8 cellular contexts compared by ENCODE assay signal in the genomic region with DNA sequence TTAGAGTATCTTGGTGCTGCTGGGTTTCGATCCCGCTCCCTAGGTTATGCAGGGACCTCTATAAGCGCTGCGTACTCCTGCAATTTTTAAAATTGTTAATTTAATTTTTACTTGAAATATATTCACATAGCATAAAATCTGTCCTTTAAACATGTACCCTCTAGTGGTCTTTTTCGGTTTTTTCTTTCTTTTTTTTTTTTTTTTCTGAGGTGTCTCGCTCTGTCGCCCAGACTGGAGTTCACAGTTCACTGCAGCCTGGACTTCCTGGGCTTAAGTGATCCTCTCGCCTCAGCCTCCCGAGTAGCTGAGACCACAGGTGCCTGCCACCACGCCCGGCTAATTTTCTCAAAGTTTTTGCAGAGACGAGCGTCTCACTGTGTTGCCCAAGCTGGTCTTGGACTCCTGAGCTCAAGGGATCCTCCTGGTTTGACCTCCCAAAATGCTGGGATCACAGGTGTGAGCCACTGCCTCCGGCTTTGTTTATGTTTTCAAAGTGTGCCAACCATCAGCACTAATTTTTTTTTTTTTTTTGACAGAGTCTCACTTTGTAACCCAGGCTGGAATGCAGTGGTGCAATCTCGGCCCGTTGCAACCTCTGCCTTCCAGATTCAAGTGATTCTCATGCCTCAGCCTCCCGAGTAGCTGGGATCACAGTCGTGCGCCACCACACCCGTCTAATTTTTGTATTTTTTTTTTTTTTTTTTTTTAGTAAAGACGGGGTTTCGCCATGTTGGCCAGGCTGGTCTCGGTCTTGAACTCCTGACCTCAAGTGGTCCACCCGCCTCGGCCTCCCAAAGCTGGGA. TPM values are rescaled to one million over a fixed set of nuclear protein-coding genes. Genes with fewer than 3 reads are reported as not detected.
A peak's percentile ranks its signal among the peaks of the same experiment; 100 is the strongest.
DNase-seq lines count a peak whose midpoint lies in the region; ATAC-seq and TF ChIP-seq lines count a peak whose summit lies in the region.

No MANE protein-coding gene starts in this region.

- DNase-seq in A673 (ENCODE audit: low spot score) (no peak), caudate nucleus (lab: John Stamatoyannopoulos, UW) (no peak), mucosa of descending colon (peak; percentile 27 to 57 (median 48)), cortex of kidney (lab: John Stamatoyannopoulos, UW) (no peak), GM13977 (ENCODE audit: low spot score) (no peak), GM20000 (ENCODE audit: low spot score) (no peak)

- H3K9me3 ChIP-seq in A673 (ENCODE audit: low read depth, low read length, poor library complexity, severe bottlenecking) (peaks cover 6% of the 10 kb centered on the region), HUES48 (ENCODE audit: control insufficient read depth, insufficient read depth, low read length) (no peaks in the 10 kb centered on the region), mucosa of descending colon (no peaks in the 10 kb centered on the region)

- H3K4me3 ChIP-seq in A673 (ENCODE audit: low read depth, low read length, poor library complexity, severe bottlenecking) (peak overlapping the region; percentile 90), HUES48 (ENCODE audit: low read depth, low read length) (peak overlapping the region; percentile 72), mucosa of descending colon (peak overlapping the region; percentile 76)

- in situ Hi-C loops in GM13977 (cut with MboI; ENCODE audit: low pct_unique_long_range_greater_than_20kb, low sequenced_read_pairs, unreplicated experiment): no loop called here

- CTCF ChIA-PET in A673 (lab: Charles Lee): interaction anchor here (0.6 to 1.2 kb wide), 4 partner anchors 18 to 352 kb away, joined by 3 to 5 read pairs (median 4); a partner anchor contains a TSS

- H3K27me3 ChIP-seq in A673 (replicated peaks; ENCODE audit: insufficient read depth, low read depth, low read length, poor library complexity) (no peaks in the 10 kb centered on the region), HUES48 (ENCODE audit: control insufficient read depth, insufficient read depth, low read length) (no peaks in the 10 kb centered on the region)

- no TSS peak for BruUV-seq in A673 (replicated peaks; lab: Mats Ljungman, UMichigan)

- H3K27ac ChIP-seq in A673 (ENCODE audit: low read depth, low read length, poor library complexity, severe bottlenecking) (peak overlapping the region; percentile 97), HUES48 (ENCODE audit: low read depth, low read length) (peak overlapping the region; percentile 97), caudate nucleus (ENCODE audit: low read depth, low read length) (peak overlapping the region; percentile 26)

- peaks cover 14% of the 10 kb centered on the region for H3K36me3 ChIP-seq in A673 (ENCODE audit: insufficient read depth, low read length, poor library complexity, severe bottlenecking)
- peaks cover 9% of the 10 kb centered on the region for H3K36me3 ChIP-seq in HUES48 (ENCODE audit: control insufficient read depth, insufficient read depth, low read length)
- H3K36me3 ChIP-seq in mucosa of descending colon (ENCODE audit: low read depth): no peaks in the 10 kb centered on the region

- peaks cover 4% of the 10 kb centered on the region for H3K4me1 ChIP-seq in A673 (ENCODE audit: insufficient read depth, low read length, poor library complexity, severe bottlenecking)
- peaks cover 13% of the 10 kb centered on the region for H3K4me1 ChIP-seq in HUES48 (ENCODE audit: control insufficient read depth, insufficient read depth, low read length)
- H3K4me1 ChIP-seq in mucosa of descending colon (ENCODE audit: low read depth): no peaks in the 10 kb centered on the region

- ATAC-seq in GM19452 (IDR thresholded peaks at IDR 0.05; ENCODE audit: unreplicated experiment): peak; percentile 20
- ATAC-seq in mucosa of descending colon: peak; percentile 6

- intact Hi-C loops in A673 (cut with micrococcal nuclease; ENCODE audit: unreplicated experiment) (loop anchor here (2.0 kb wide), 1 partner anchor 20 kb away; a partner anchor contains a TSS), mucosa of descending colon (cut with DNase I, micrococcal nuclease) (no loop called here)

- peak; percentile 60 for TF ChIP-seq CTCF in A673 (conservative IDR thresholded peaks at IDR 0.05; ENCODE audit: low read depth, low read length)
- no peak for TF ChIP-seq CTCF in mucosa of descending colon (IDR thresholded peaks at IDR 0.05)
- TF ChIP-seq CTCF in GM13977 (IDR thresholded peaks at IDR 0.05; ENCODE audit: extremely low read depth, insufficient read depth, missing control alignments): no peak
- TF ChIP-seq CTCF in GM20000 (IDR thresholded peaks at IDR 0.05; ENCODE audit: extremely low read depth, missing control alignments): no peak

- POLR2A ChIA-PET in A673 (lab: Charles Lee; ENCODE audit: low non-redundant PET): interaction anchor here (0.8 kb wide), 1 partner anchor 20 kb away, joined by 4 read pairs; no protein-coding TSS in a partner anchor

- no peak overlapping the region for H3K9ac ChIP-seq in HUES48 (ENCODE audit: low read depth, low read length)

RNA-seq across cellular contexts. Expression of a gene that starts 0.6 kb away (rescaled TPM):
- 110 and 116 TPM in 2 replicates for total RNA-seq in A673 (2021)
- 100 to 1,000 TPM; 117 to 129 (median 124) TPM for total RNA-seq in mucosa of descending colon

RNA-seq across cellular contexts. Expression of a gene that starts 19.2 kb away (rescaled TPM):
- total RNA-seq in A673 (2021) (252 and 293 TPM in 2 replicates), mucosa of descending colon (10 to 100 TPM; 18.6 to 42.2 (median 19.3) TPM)

RNA-seq across cellular contexts. Expression of a gene that starts 31.6 kb away (rescaled TPM):
- total RNA-seq in A673 (2021) (55.9 and 71.9 TPM in 2 replicates), mucosa of descending colon (10 to 100 TPM; 29.6 to 47.0 (median 38.0) TPM)

Comparison
In these comparisons a context has a peak if more than half of its experiments do, and no peak if none do; other contexts are left out.
1. DNase-seq: peak in mucosa of descending colon (3 of 3); none in A673 (single experiment), caudate nucleus (0 of 61), cortex of kidney (single experiment), GM13977 (single experiment) and GM20000 (single experiment).
2. H3K27ac ChIP-seq: peak in every context shown above with its lines; median percentile 97 in A673; 97 in HUES48; 26 in caudate nucleus.
3. Peak in every context shown above with its lines, with median percentiles within 50 percentile points of each other: H3K4me3 ChIP-seq.